19 cellular contexts compared by ENCODE assay signal in genomic region chr13:66237411-66238062, GRCh38.
A peak's percentile ranks its signal among the peaks of the same experiment; 100 is the strongest.
DNase-seq lines count a peak whose midpoint lies in the region; ATAC-seq, FAIRE-seq and TF ChIP-seq lines count a peak whose summit lies in the region.
"Had no signal": no experiment of that assay in that cellular context is flagged by ENCODE, and none has a peak within 500 bp of the region (broad histone marks: within the 10 kb centered on the region; RNA-seq: fewer than 3 reads in every experiment).

No MANE protein-coding gene starts in this region.

- H4K20me1 ChIP-seq in neural progenitor cell (ENCODE audit: low read depth) (no peaks in the 10 kb centered on the region), HepG2 (ENCODE audit: insufficient read depth, low read length) (no peaks in the 10 kb centered on the region)

- peaks cover 4% of the 10 kb centered on the region for H3K9me3 ChIP-seq in neural progenitor cell (ENCODE audit: low read depth)
- H3K9me3 ChIP-seq in HepG2 (ENCODE audit: low read length), result peaks cover 78% of the 10 kb centered on the region
- H3K9me3 ChIP-seq: BE2C, Peyer's patch had no signal

- H3K27ac ChIP-seq in neural progenitor cell (peak overlapping the region; percentile 48), HepG2 (ENCODE audit: extremely low read length, insufficient read depth, low read length) (no peak overlapping the region)
- H3K27ac ChIP-seq: A549, Peyer's patch had no signal

- TF ChIP-seq POLR2A in HepG2 (IDR thresholded peaks at IDR 0.05; ENCODE audit: insufficient read depth in 1 of 2, low read depth in 2 of 2, low read length in 2 of 2), result no peak

- H3K4me3 Mint-ChIP-seq in neural progenitor cell, result no peak overlapping the region

- H3K27me3 Mint-ChIP-seq in neural progenitor cell (ENCODE audit: insufficient read depth, low read depth), result no peaks in the 10 kb centered on the region

- H3K4me2 ChIP-seq in neural progenitor cell (peak overlapping the region; percentile 47), HepG2 (ENCODE audit: low read depth, low read length) (no peak overlapping the region)
- H3K4me2 ChIP-seq: A549 had no signal

- DNase-seq in D721Med (ENCODE audit: insufficient read length, low spot score), result peak; percentile 24
- peak; percentile 97 for DNase-seq in NCI-H524 treated with DMSO at 0.1 percent for 48 hours (lab: John Stamatoyannopoulos, UW)
- peak; percentile 9 for DNase-seq in choroid plexus epithelial cell (ENCODE audit: low read depth)
- peak; percentile 75 for DNase-seq in neural progenitor cell (ENCODE audit: low spot score)
- no peak for DNase-seq in cortex of kidney (lab: John Stamatoyannopoulos, UW)
- DNase-seq in activated naive CD4-positive, alpha-beta T cell (lab: John Stamatoyannopoulos, UW), result no peak
- DNase-seq in HepG2 (ENCODE audit: low spot score), result no peak
- DNase-seq in NCI-H526 (lab: John Stamatoyannopoulos, UW), result no peak
- DNase-seq: BE2C, DMS79, KG1, NCI-H1092, NCI-H1436 treated with DMSO at 0.1 percent for 48 hours, NCI-H1930, NCI-H446, NCI-H748 treated with DMSO at 0.1 percent for 48 hours, Peyer's patch had no signal

- ATAC-seq in HepG2, result no peak
- ATAC-seq: A549, HCT116 had no signal

- H3K27ac Mint-ChIP-seq in neural progenitor cell, result no peak overlapping the region

- in situ Hi-C loops in HepG2 (cut with HindIII; ENCODE audit: extremely low pct_ligation_motif_present, low pct_unique_long_range_greater_than_20kb), result no loop called here

- H3K27me3 ChIP-seq in neural progenitor cell, result no peaks in the 10 kb centered on the region
- no peaks in the 10 kb centered on the region; a peak in 1 of 5 replicates for H3K27me3 ChIP-seq in HepG2 (ENCODE audit: control insufficient read depth in 1 of 2, insufficient read depth in 2 of 2, low read length in 2 of 2)
- H3K27me3 ChIP-seq: BE2C, Peyer's patch had no signal

- H3K79me2 ChIP-seq in neural progenitor cell (ENCODE audit: low read depth), result no peaks in the 10 kb centered on the region
- no peaks in the 10 kb centered on the region for H3K79me2 ChIP-seq in HepG2 (ENCODE audit: insufficient read depth, low read length)

- H3K9me3 Mint-ChIP-seq in neural progenitor cell, result peaks cover 30% of the 10 kb centered on the region

- peaks cover 14% of the 10 kb centered on the region for H3K4me1 Mint-ChIP-seq in neural progenitor cell

- H3K36me3 Mint-ChIP-seq in neural progenitor cell, result no peaks in the 10 kb centered on the region

- H3K9ac ChIP-seq in neural progenitor cell (no peak overlapping the region), HepG2 (ENCODE audit: insufficient read depth, low read depth, low read length) (no peak overlapping the region)

- FAIRE-seq in D721Med (lab: Jason Lieb, UNC) (peak; percentile 74), HepG2 (lab: Jason Lieb, UNC) (no peak)
- FAIRE-seq: A549 had no signal

- BruUV-seq in HepG2 (replicated peaks; lab: Mats Ljungman, UMichigan), result no TSS peak

- TF ChIP-seq CTCF in D721Med (IDR thresholded peaks at IDR 0.05; ENCODE audit: insufficient read depth, missing control alignments), result no peak
- TF ChIP-seq CTCF in choroid plexus epithelial cell (conservative IDR thresholded peaks at IDR 0.05; ENCODE audit: low read depth, low read length), result peak; percentile 9
- peak; percentile 47 for TF ChIP-seq CTCF in neural progenitor cell (IDR thresholded peaks at IDR 0.05)
- no peak for TF ChIP-seq CTCF in HepG2 (CRISPR knock-in tag; IDR thresholded peaks at IDR 0.05)

- CTCF ChIA-PET in HepG2 (lab: Yijun Ruan, JAX; ENCODE audit: low intra/inter-chr PET ratio, low total read pairs), result no interaction called here

- H3F3A ChIP-seq in neural progenitor cell (ENCODE audit: low read depth), result peaks cover 30% of the 10 kb centered on the region

- TF ChIP-seq EP300 in HepG2 (IDR thresholded peaks at IDR 0.05; ENCODE audit: low read depth in 2 of 2, low read length in 2 of 2) (no peak), HepG2 (CRISPR knock-in tag; IDR thresholded peaks at IDR 0.05; ENCODE audit: borderline replicate concordance) (no peak)

- H3K36me3 ChIP-seq in neural progenitor cell (no peaks in the 10 kb centered on the region), HepG2 (replicated peaks in 1 of 2; ENCODE audit: control insufficient read depth in 1 of 2, insufficient read depth in 2 of 2, low read length in 2 of 2) (no peaks in the 10 kb centered on the region)
- H3K36me3 ChIP-seq: BE2C, Peyer's patch had no signal

- TF ChIP-seq RAD21 in HepG2 (CRISPR knock-in tag; IDR thresholded peaks at IDR 0.05), result no peak

- H2AFZ ChIP-seq in neural progenitor cell (replicated peaks) (no peak overlapping the region), HepG2 (ENCODE audit: low read length) (no peak overlapping the region)

- H3K4me3 ChIP-seq in choroid plexus epithelial cell (ENCODE audit: low read depth, low read length), result no peak overlapping the region
- H3K4me3 ChIP-seq in neural progenitor cell, result peak overlapping the region; percentile 4
- no peak overlapping the region for H3K4me3 ChIP-seq in HepG2 (replicated peaks in 1 of 3; ENCODE audit: insufficient read depth in 1 of 3, low read depth in 2 of 3, low read length in 3 of 3)
- H3K4me3 ChIP-seq: A549, Peyer's patch had no signal

- H3K4me1 ChIP-seq in neural progenitor cell, result peaks cover 31% of the 10 kb centered on the region
- no peaks in the 10 kb centered on the region for H3K4me1 ChIP-seq in HepG2 (ENCODE audit: insufficient read depth, low read length)
- H3K4me1 ChIP-seq: A549, BE2C, Peyer's patch had no signal

- POLR2A ChIA-PET in HepG2 (lab: Yijun Ruan, JAX), result no interaction called here

- WGBS in HepG2 (ENCODE audit: low lambda C conversion rate), result 2% methylated on average over 4 of the region's 4 CpGs

- intact Hi-C loops in HepG2 (cut with micrococcal nuclease; ENCODE audit: unreplicated experiment), result no loop called here

TF ChIP-seq in HepG2, 621 proteins besides CTCF, POLR2A, EP300 and RAD21 (continues in another document):
- TF ChIP-seq SP5 (CRISPR knock-in tag; IDR thresholded peaks at IDR 0.05; ENCODE audit: borderline replicate concordance, low read depth) (no peak), ASH2L (IDR thresholded peaks at IDR 0.05; ENCODE audit: insufficient read length, low read depth, low read length) (no peak), ZMAT5 (CRISPR knock-in tag; IDR thresholded peaks at IDR 0.05; ENCODE audit: borderline replicate concordance, low read depth) (no peak), ISL2 (CRISPR knock-in tag; IDR thresholded peaks at IDR 0.05) (no peak), MAX (IDR thresholded peaks at IDR 0.05) (no peak), AKNA (CRISPR knock-in tag; IDR thresholded peaks at IDR 0.05; ENCODE audit: borderline replicate concordance) (no peak), FOXA3 (CRISPR knock-in tag; IDR thresholded peaks at IDR 0.05) (no peak), SKIL (CRISPR knock-in tag; IDR thresholded peaks at IDR 0.05; ENCODE audit: borderline replicate concordance) (no peak)

Comparison
In these comparisons a context has a peak if more than half of its experiments do, and no peak if none do; other contexts are left out.
1. DNase-seq: peak in D721Med (single experiment), NCI-H524 treated with DMSO at 0.1 percent for 48 hours (single experiment), choroid plexus epithelial cell (single experiment) and neural progenitor cell (single experiment); none in cortex of kidney (single experiment), activated naive CD4-positive, alpha-beta T cell (0 of 4), HepG2 (single experiment) and NCI-H526 (0 of 2).
2. CTCF ChIP-seq: peak in choroid plexus epithelial cell (single experiment) and neural progenitor cell (single experiment); none in D721Med (single experiment) and HepG2 (single experiment).